ENCODE assay signal across 24 cellular contexts in the genomic region with DNA sequence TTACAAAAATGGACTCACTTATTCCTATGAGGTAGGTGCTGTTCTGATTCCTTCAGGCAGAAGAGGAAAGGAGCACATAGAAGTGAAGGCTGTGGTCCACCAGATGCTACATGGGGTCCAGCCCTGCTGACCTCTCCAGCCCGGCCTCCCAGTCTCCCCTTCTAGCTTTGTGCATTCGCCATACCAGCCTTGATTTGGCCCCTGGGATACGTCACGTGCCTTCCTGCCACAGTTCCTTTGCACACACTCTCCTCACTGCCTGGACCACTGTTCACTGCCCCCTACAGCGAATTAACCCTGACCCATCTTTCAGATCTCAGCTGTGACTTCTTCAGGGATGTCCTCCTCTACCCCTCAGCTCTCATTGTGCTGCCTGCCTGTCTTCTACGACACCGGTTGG. TPM values are rescaled to one million over a fixed set of nuclear protein-coding genes. Genes with fewer than 3 reads are reported as not detected.
DNase-seq lines count a peak whose midpoint lies in the region; ATAC-seq, FAIRE-seq and TF ChIP-seq lines count a peak whose summit lies in the region.
"Had no signal": no experiment of that assay in that cellular context is flagged by ENCODE, and none has a peak within 500 bp of the region (broad histone marks: within the 10 kb centered on the region; RNA-seq: fewer than 3 reads in every experiment).

No MANE protein-coding gene starts in this region.

- H3K4me2 ChIP-seq in H1 (ENCODE audit: insufficient read depth in 1 of 2, low read depth in 2 of 2, low read length in 2 of 2) (no peak overlapping the region), smooth muscle cell (no peak overlapping the region)
- H3K4me2 ChIP-seq: KMS-11 had no signal

- peak; percentile 38 for DNase-seq in cardiac septum (ENCODE audit: low spot score)
- no peak for DNase-seq in left ventricle myocardium superior
- no peak for DNase-seq in H1 (ENCODE audit: low read depth in 1 of 2, low spot score in 2 of 2)
- DNase-seq in smooth muscle cell (lab: John Stamatoyannopoulos, UW; ENCODE audit: unreplicated experiment) = no peak
- no peak for DNase-seq in GM03348 (ENCODE audit: low spot score)
- DNase-seq in superior temporal gyrus (ENCODE audit: extremely low spot score) = no peak
- DNase-seq: BE2C; CD4-positive, CD25-positive, alpha-beta regulatory T cell; GM23248; H9; MM.1S; NCI-H2029; NCI-H446 treated with DMSO at 0.1 percent for 48 hours; NCI-H526; NCI-H82; NK-92 treated with Interleukin-12 subunit alpha and Interleukin-12 subunit beta, amount 100 ng/mL, for 24 hours; PC-3; SHP77 had no signal

- 0 out of 2 replicates have a peak overlapping the region, but pooled peaks have one; percentile 32 for H2BK15ac ChIP-seq in H1 (ENCODE audit: low read length)

- no peak overlapping the region for H4K91ac ChIP-seq in H1 (replicated peaks; ENCODE audit: insufficient read length, low read length)

- no peaks in the 10 kb centered on the region for H3K79me2 ChIP-seq in H1 (ENCODE audit: control insufficient read depth in 1 of 2, insufficient read depth in 2 of 2, low read length in 2 of 2)
- H3K79me2 ChIP-seq in smooth muscle cell (ENCODE audit: low read depth) = no peaks in the 10 kb centered on the region

- H3K79me1 ChIP-seq in H1 (ENCODE audit: low read depth, low read length) = no peaks in the 10 kb centered on the region

- H4K8ac ChIP-seq in H1 (ENCODE audit: extremely low read depth, insufficient read depth, low read length) = no peak overlapping the region

- peaks cover 21% of the 10 kb centered on the region for H3F3A ChIP-seq in smooth muscle cell (ENCODE audit: low read depth)

- H2BK12ac ChIP-seq in H1 (ENCODE audit: low read depth, low read length) = no peak overlapping the region

- intact Hi-C loops in cardiac septum (cut with DNase I) = no loop called here
- intact Hi-C loops in left ventricle myocardium superior (cut with micrococcal nuclease) = no loop called here

- H3K56ac ChIP-seq in H1 (replicated peaks; ENCODE audit: insufficient read length, low read depth, low read length) = no peak overlapping the region

- no peak overlapping the region for H2AK5ac ChIP-seq in H1 (ENCODE audit: low read depth, low read length)

- 0 out of 2 replicates have a peak overlapping the region, but pooled peaks have one; percentile 29 for H2BK20ac ChIP-seq in H1 (ENCODE audit: low read length)

- H3K4me3 ChIP-seq in HEK293 (ENCODE audit: low read depth, low read length) (no peak overlapping the region), H1 (ENCODE audit: extremely low read depth in 1 of 4, insufficient read depth in 2 of 4, low read depth in 3 of 4, low read length in 4 of 4) (no peak overlapping the region), smooth muscle cell (no peak overlapping the region)
- H3K4me3 ChIP-seq: GM23248 had no signal

- no peak for TF ChIP-seq EP300 in H1 (IDR thresholded peaks at IDR 0.05; ENCODE audit: borderline replicate concordance in 1 of 2, low read depth in 2 of 2, low read length in 2 of 2)

- H3K4ac ChIP-seq in H1 (replicated peaks; ENCODE audit: insufficient read length, low read depth, low read length) = no peak overlapping the region

- no peaks in the 10 kb centered on the region for H3K23me2 ChIP-seq in H1 (ENCODE audit: low read depth, low read length)

- TF ChIP-seq POLR2A in H1 (IDR thresholded peaks at IDR 0.05; ENCODE audit: control extremely low read depth in 1 of 2, low read depth in 2 of 2, low read length in 2 of 2) = no peak

- H3K27ac ChIP-seq in HEK293 (ENCODE audit: extremely low read depth, low read depth, low read length) = no peak overlapping the region
- H3K27ac ChIP-seq in H1 (ENCODE audit: low read depth, low read length) = no peak overlapping the region
- peak overlapping the region; percentile 73 for H3K27ac ChIP-seq in smooth muscle cell (ENCODE audit: low read depth)
- H3K27ac ChIP-seq: 22Rv1, GM23248, KMS-11 had no signal

- ATAC-seq in left ventricle myocardium superior = no peak
- ATAC-seq: PC-3 had no signal

- POLR2A ChIA-PET in HEK293 (lab: Yijun Ruan, JAX) (no interaction called here), H1 (lab: Charles Lee; ENCODE audit: partially characterized antibody) (interaction anchor here (1.2 kb wide), 1 partner anchor 49 kb away, joined by 3 read pairs; no protein-coding TSS in a partner anchor)

- no peak overlapping the region for H2BK120ac ChIP-seq in H1 (replicated peaks; ENCODE audit: low read depth, low read length)

- H3K4me1 ChIP-seq in HEK293 (ENCODE audit: control insufficient read depth, insufficient read depth, low read length) (no peaks in the 10 kb centered on the region), H1 (replicated peaks in 1 of 4; ENCODE audit: control insufficient read depth in 3 of 4, insufficient read depth in 4 of 4, low read length in 3 of 4) (no peaks in the 10 kb centered on the region), smooth muscle cell (ENCODE audit: low read depth) (no peaks in the 10 kb centered on the region)
- H3K4me1 ChIP-seq: BE2C had no signal

- H3K27me3 ChIP-seq in H1 (replicated peaks in 1 of 4; ENCODE audit: control insufficient read depth in 3 of 4, extremely low read depth in 1 of 4, insufficient read depth in 3 of 4, low read length in 3 of 4) = no peaks in the 10 kb centered on the region
- H3K27me3 ChIP-seq in smooth muscle cell (ENCODE audit: low read depth) = no peaks in the 10 kb centered on the region
- H3K27me3 ChIP-seq: BE2C had no signal

- H3K23ac ChIP-seq in H1 (ENCODE audit: insufficient read length) = no peak overlapping the region

- CTCF ChIA-PET in HEK293 (lab: Yijun Ruan, JAX) (interaction anchor here (0.7 to 8.0 kb wide), 9 partner anchors 9 to 245 kb away, joined by 3 to 232 read pairs (median 18); no protein-coding TSS in a partner anchor), H1 (lab: Charles Lee; ENCODE audit: partially characterized antibody) (interaction anchor here (1.0 to 17.4 kb wide), 13 partner anchors 10 to 235 kb away, joined by 3 to 605 read pairs (median 18); partner anchors contain the start of gene FGF1)

- H3K18ac ChIP-seq in H1 (ENCODE audit: extremely low read depth, low read length) = no peak overlapping the region

- H3K36me3 ChIP-seq in HEK293 (ENCODE audit: control insufficient read depth in 2 of 2, insufficient read depth in 1 of 2, low read length in 2 of 2) (no peaks in the 10 kb centered on the region), H1 (ENCODE audit: control insufficient read depth in 2 of 4, insufficient read depth in 4 of 4, low read length in 3 of 4) (no peaks in the 10 kb centered on the region), smooth muscle cell (ENCODE audit: low read depth) (no peaks in the 10 kb centered on the region)
- H3K36me3 ChIP-seq: BE2C had no signal

- H3K9ac ChIP-seq in H1 (replicated peaks in 1 of 4; ENCODE audit: extremely low read depth in 1 of 4, low read depth in 3 of 4, low read length in 3 of 4) (no peak overlapping the region), smooth muscle cell (ENCODE audit: low read depth) (no peak overlapping the region)
- H3K9ac ChIP-seq: GM23248, KMS-11 had no signal

- H3K9me3 ChIP-seq in HEK293 (ENCODE audit: control insufficient read depth, insufficient read depth, low read depth, low read length) (no peaks in the 10 kb centered on the region), H1 (ENCODE audit: insufficient read depth in 2 of 2, low read depth in 1 of 2, low read length in 1 of 2) (no peaks in the 10 kb centered on the region), smooth muscle cell (replicated peaks; ENCODE audit: low read depth) (no peaks in the 10 kb centered on the region)
- H3K9me3 ChIP-seq: BE2C had no signal

- no peaks in the 10 kb centered on the region for H4K20me1 ChIP-seq in H1 (replicated peaks in 1 of 2; ENCODE audit: control insufficient read depth in 1 of 2, insufficient read depth in 2 of 2, low read length in 2 of 2)
- H4K20me1 ChIP-seq in smooth muscle cell (ENCODE audit: low read depth) = no peaks in the 10 kb centered on the region

- no peak overlapping the region for H2AFZ ChIP-seq in H1 (ENCODE audit: low read length)
- H2AFZ ChIP-seq in smooth muscle cell (ENCODE audit: low read depth) = no peak overlapping the region
- H2AFZ ChIP-seq: GM23248 had no signal

- TF ChIP-seq CTCF in HEK293 (tag by site-specific recombination; IDR thresholded peaks at IDR 0.05) = no peak
- TF ChIP-seq CTCF in H1 (IDR thresholded peaks at IDR 0.05; ENCODE audit: control extremely low read depth in 1 of 3, insufficient read depth in 1 of 3, low read depth in 1 of 3, low read length in 3 of 3) = no peak
- TF ChIP-seq CTCF in smooth muscle cell (IDR thresholded peaks at IDR 0.05; ENCODE audit: borderline replicate concordance, insufficient read depth, poor library complexity, severe bottlenecking) = no peak

- no peak overlapping the region for H2BK5ac ChIP-seq in H1 (ENCODE audit: low read depth, low read length)

- no peak overlapping the region for H3K14ac ChIP-seq in H1 (ENCODE audit: insufficient read length)

- TF ChIP-seq RAD21 in H1 (IDR thresholded peaks at IDR 0.05 in 1 of 2, conservative IDR thresholded peaks at IDR 0.05 in 1 of 2; ENCODE audit: low read depth in 2 of 2, low read length in 2 of 2) = no peak

- no peak overlapping the region for H4K5ac ChIP-seq in H1 (ENCODE audit: insufficient read length, low read depth, low read length)

- WGBS in H1 (ENCODE audit: extremely low coverage in 1 of 2, insufficient coverage in 1 of 2, insufficient read length in 1 of 2, insufficient replicate concordance in 2 of 2, low coverage in 1 of 2, low lambda C conversion rate in 2 of 2, missing lambda C conversion rate in 1 of 2), 2 experiments = 97% methylated on average over 7 of the region's 7 CpGs; no CpG with 5 or more reads in 1 of the 2 experiments
- WGBS in smooth muscle cell (ENCODE audit: low lambda C conversion rate) = 96% methylated on average over 7 of the region's 7 CpGs

- FAIRE-seq in H1 (lab: Jason Lieb, UNC) = no peak
- FAIRE-seq: D721Med, GM18507 had no signal

TF ChIP-seq in H1, 55 proteins besides CTCF, POLR2A, EP300 and RAD21 (continues in another document):
- TF ChIP-seq SIX5 (IDR thresholded peaks at IDR 0.05; ENCODE audit: low read depth, low read length) = no peak
- TF ChIP-seq BACH1 (IDR thresholded peaks at IDR 0.05; ENCODE audit: low read length) = no peak
- no peak for TF ChIP-seq ZNF274 (IDR thresholded peaks at IDR 0.05; ENCODE audit: borderline replicate concordance, extremely low read depth, low read length)

RNA-seq across cellular contexts. Expression of gene FGF1, which starts 32.6 kb away (rescaled TPM):
- total RNA-seq in cardiac septum (70.2 TPM), left ventricle myocardium superior (43.6 TPM), smooth muscle cell (36.5 and 111 TPM in 2 replicates)
- 0.11 and 0.50 TPM in 2 replicates for total RNA-seq in H1 (2021; fragmentation: NEBNext Ultra II Directional; extraction: Animal tissue kit (Norgen Biotek cat#: 25700))
- polyA plus RNA-seq in H1 (2011; rRNA removed) (0.17 and 0.30 TPM in 2 replicates), smooth muscle cell (50.2 and 91.7 TPM in 2 replicates)
- 0.34 TPM for polyA plus RNA-seq in H1 (2011; cell fraction: cytosol; rRNA removed)
- polyA plus RNA-seq in H1 (2011; cell fraction: nucleus; rRNA removed) = 0.30 TPM
- 0.15 to 0.66 TPM (median 0.47 TPM) in 4 replicates for polyA plus RNA-seq in H1 (2012, experiment 1 of 2)
- polyA plus RNA-seq in H1 (2012, experiment 2 of 2) = not detected
- 0.26 TPM for polyA plus RNA-seq in H1 (2013, experiment 1 of 2)
- 0.61 TPM for polyA plus RNA-seq in H1 (2013, experiment 2 of 2)
- polyA minus RNA-seq in H1 (2011; rRNA and poly(A)+ RNA removed) = 0.16 and 0.78 TPM in 2 replicates
- polyA minus RNA-seq in H1 (2011; cell fraction: cytosol; rRNA and poly(A)+ RNA removed) = 0.29 TPM
- 1.7 TPM for polyA minus RNA-seq in H1 (2011; cell fraction: nucleus; rRNA and poly(A)+ RNA removed)
- total RNA-seq: CD4-positive, CD25-positive, alpha-beta regulatory T cell; SK-MEL-5 had no signal
- polyA plus RNA-seq: CD4-positive, CD25-positive, alpha-beta regulatory T cell had no signal

Comparison
In these comparisons a context has a peak if more than half of its experiments do, and no peak if none do; other contexts are left out.
1. RNA of gene FGF1, which starts 32.6 kb away (total RNA-seq): 36.5 to 111 TPM in smooth muscle cell, 70.2 TPM in cardiac septum (single experiment) and 43.6 TPM in left ventricle myocardium superior (single experiment); 0.11 to 0.50 TPM in H1; every median in the first group is over 10 times any median in the second.